11 cellular contexts compared by ENCODE assay signal in the genomic region with DNA sequence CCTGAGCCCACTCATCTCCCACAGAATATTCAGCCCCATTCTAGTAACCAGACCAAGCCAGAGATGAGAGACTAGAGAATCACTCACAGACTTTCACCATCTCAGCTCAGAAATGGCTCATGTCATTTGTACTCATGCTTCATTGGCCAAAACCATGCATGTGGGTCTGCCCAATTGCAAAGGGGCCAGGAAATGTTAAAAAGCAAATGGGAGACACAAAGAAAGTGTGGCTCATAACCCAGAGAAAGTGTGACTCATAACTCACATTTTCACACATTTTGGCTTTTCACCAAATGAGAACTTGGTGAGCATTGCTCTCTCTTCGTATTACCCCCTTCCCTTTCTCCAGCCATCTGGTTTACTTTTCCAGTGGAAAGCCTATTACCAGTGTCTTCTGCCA.
DNase-seq lines count a peak whose midpoint lies in the region; ATAC-seq, FAIRE-seq and TF ChIP-seq lines count a peak whose summit lies in the region.
"Had no signal": no experiment of that assay in that cellular context is flagged by ENCODE, and none has a peak within 500 bp of the region (broad histone marks: within the 10 kb centered on the region; RNA-seq: fewer than 3 reads in every experiment).

No MANE protein-coding gene starts in this region.

- FAIRE-seq in GM12892 (lab: Jason Lieb, UNC), result peak; percentile 40

- no peaks in the 10 kb centered on the region for H3K27me3 ChIP-seq in Caco-2 (replicated peaks; ENCODE audit: control insufficient read depth, insufficient read depth, low read length)
- no peaks in the 10 kb centered on the region for H3K27me3 ChIP-seq in MG63
- H3K27me3 ChIP-seq: gastroesophageal sphincter, testis had no signal

- DNase-seq in GM12892 (ENCODE audit: insufficient read length) (no peak), GM20000 (ENCODE audit: low spot score) (peak; percentile 10), glomerular visceral epithelial cell (ENCODE audit: extremely low spot score) (peak; percentile 2), Caco-2 (no peak), MG63 (no peak), activated gamma-delta T cell (lab: John Stamatoyannopoulos, UW) (no peak)
- DNase-seq: KG1, testis had no signal

- no peak overlapping the region for H3K4me3 Mint-ChIP-seq in Caco-2 (ENCODE audit: unreplicated experiment)

- H3K4me1 Mint-ChIP-seq in Caco-2 (ENCODE audit: low read depth, unreplicated experiment), result peaks cover 7% of the 10 kb centered on the region

- H3K36me3 ChIP-seq in Caco-2 (ENCODE audit: control insufficient read depth, insufficient read depth, low read length), result no peaks in the 10 kb centered on the region
- H3K36me3 ChIP-seq in MG63, result no peaks in the 10 kb centered on the region
- H3K36me3 ChIP-seq: gastroesophageal sphincter had no signal

- no peaks in the 10 kb centered on the region for H3K36me3 Mint-ChIP-seq in Caco-2 (ENCODE audit: insufficient read depth, unreplicated experiment)

- TF ChIP-seq POLR2A in GM12892 (IDR thresholded peaks at IDR 0.05; ENCODE audit: low read depth, low read length), result no peak

- H3K9me3 Mint-ChIP-seq in Caco-2 (ENCODE audit: unreplicated experiment), result peaks cover 22% of the 10 kb centered on the region

- no peak for TF ChIP-seq CTCF in GM20000 (IDR thresholded peaks at IDR 0.05; ENCODE audit: extremely low read depth, missing control alignments)
- no peak for TF ChIP-seq CTCF in Caco-2 (IDR thresholded peaks at IDR 0.05; ENCODE audit: insufficient read depth in 1 of 2, low read depth in 1 of 2, low read length in 1 of 2, severe bottlenecking in 1 of 2, unreplicated experiment in 1 of 2)

- H3K4me1 ChIP-seq in Caco-2, result peaks cover 11% of the 10 kb centered on the region
- H3K4me1 ChIP-seq: gastroesophageal sphincter, testis had no signal

- intact Hi-C loops in Caco-2 (cut with micrococcal nuclease; ENCODE audit: unreplicated experiment), result no loop called here

- no peaks in the 10 kb centered on the region for H3K27me3 Mint-ChIP-seq in Caco-2 (ENCODE audit: insufficient read depth, unreplicated experiment)

- POLR2A ChIA-PET in Caco-2 (lab: Charles Lee), result no interaction called here

- H3K9me3 ChIP-seq in Caco-2 (no peaks in the 10 kb centered on the region), MG63 (peaks cover 2% of the 10 kb centered on the region; the same call in 1 of the 2 replicates)
- H3K9me3 ChIP-seq: testis had no signal

- no TSS peak for BruUV-seq in Caco-2 (replicated peaks; lab: Mats Ljungman, UMichigan)

- CTCF ChIA-PET in Caco-2 (lab: Charles Lee), result no interaction called here

- H3K4me3 ChIP-seq in Caco-2 (ENCODE audit: low read depth, low read length), result no peak overlapping the region
- H3K4me3 ChIP-seq in MG63, result no peak overlapping the region
- H3K4me3 ChIP-seq: gastroesophageal sphincter, skin epidermis, testis had no signal

- peak; percentile 73 for ATAC-seq in HG03565 (IDR thresholded peaks at IDR 0.05; ENCODE audit: unreplicated experiment)
- ATAC-seq: gastroesophageal sphincter had no signal

- H3K27ac Mint-ChIP-seq in Caco-2 (ENCODE audit: unreplicated experiment), result no peak overlapping the region

Comparison
In these comparisons a context has a peak if more than half of its experiments do, and no peak if none do; other contexts are left out.
1. DNase-seq: peak in GM20000 (single experiment) and glomerular visceral epithelial cell (single experiment); none in GM12892 (single experiment), Caco-2 (0 of 2), MG63 (single experiment) and activated gamma-delta T cell (single experiment).